Comparison of ENCODE assay signal across 16 cellular contexts in the genomic region with DNA sequence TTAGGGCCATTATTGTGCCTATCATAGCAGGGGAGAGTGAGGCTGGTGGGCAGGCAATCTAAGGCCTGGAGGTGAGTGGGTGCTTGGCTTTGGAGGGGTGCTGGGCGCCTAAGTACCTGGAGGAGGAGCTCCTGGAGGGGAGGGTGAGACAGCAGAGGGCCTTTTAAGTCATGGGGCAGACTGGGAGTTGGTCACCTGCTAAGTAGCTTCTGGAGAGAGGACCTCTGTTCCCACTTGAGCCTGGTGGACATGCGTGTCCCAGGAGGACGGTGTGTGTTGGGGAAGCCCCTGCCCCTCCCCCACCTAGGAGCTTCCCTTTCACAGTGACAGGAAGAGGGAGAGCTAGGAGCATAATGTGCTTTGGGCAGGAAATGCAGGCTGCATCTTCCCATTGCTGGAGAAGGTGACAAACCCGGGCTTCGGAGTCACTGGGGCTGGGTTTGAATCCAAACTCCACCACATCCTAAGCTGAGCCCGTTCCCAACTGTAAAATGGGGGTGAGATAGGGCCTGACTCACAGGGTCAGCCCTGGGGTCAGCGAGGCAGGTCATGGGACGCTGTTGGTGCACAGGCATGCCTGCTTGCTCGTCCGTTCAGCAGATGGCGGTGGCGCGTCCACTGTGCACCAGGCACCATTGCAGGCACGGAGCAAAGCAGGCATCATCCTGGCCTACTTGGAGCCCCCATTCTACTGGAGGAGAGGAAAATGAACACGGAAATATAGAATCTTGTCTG. TPM values are rescaled to one million over a fixed set of nuclear protein-coding genes. Genes with fewer than 3 reads are reported as not detected.
DNase-seq lines count a peak whose midpoint lies in the region; ATAC-seq, FAIRE-seq and TF ChIP-seq lines count a peak whose summit lies in the region.
"Had no signal": no experiment of that assay in that cellular context is flagged by ENCODE, and none has a peak within 500 bp of the region (broad histone marks: within the 10 kb centered on the region; RNA-seq: fewer than 3 reads in every experiment).

No MANE protein-coding gene starts in this region.

- H3K27me3 ChIP-seq in CD4-positive, alpha-beta memory T cell (ENCODE audit: insufficient read depth, low read length): no peaks in the 10 kb centered on the region
- H3K27me3 ChIP-seq in K562 (ENCODE audit: control insufficient read depth in 2 of 2, insufficient read depth in 2 of 2, low read length in 2 of 2) (no peaks in the 10 kb centered on the region), neural progenitor cell (no peaks in the 10 kb centered on the region), MG63 (no peaks in the 10 kb centered on the region)

- H3K4me3 ChIP-seq in CD4-positive, alpha-beta memory T cell (ENCODE audit: low read length in 2 of 2): no peak overlapping the region
- H3K4me3 ChIP-seq in HEK293 (ENCODE audit: low read depth, low read length): no peak overlapping the region
- no peak overlapping the region for H3K4me3 ChIP-seq in K562
- no peak overlapping the region for H3K4me3 ChIP-seq in neural progenitor cell
- no peak overlapping the region for H3K4me3 ChIP-seq in MG63
- H3K4me3 ChIP-seq: SK-N-MC had no signal

- FAIRE-seq in K562 (lab: Jason Lieb, UNC): peak; percentile 83
- FAIRE-seq: D721Med had no signal

- H3K9me3 ChIP-seq in CD4-positive, alpha-beta memory T cell (ENCODE audit: control insufficient read depth in 1 of 2, low read length in 2 of 2): no peaks in the 10 kb centered on the region
- no peaks in the 10 kb centered on the region for H3K9me3 ChIP-seq in HEK293 (ENCODE audit: control insufficient read depth, insufficient read depth, low read depth, low read length)
- H3K9me3 ChIP-seq in K562 (replicated peaks; ENCODE audit: control insufficient read depth, insufficient read depth, low read depth, low read length): no peaks in the 10 kb centered on the region
- no peaks in the 10 kb centered on the region for H3K9me3 ChIP-seq in neural progenitor cell (ENCODE audit: low read depth)
- H3K9me3 ChIP-seq in MG63: no peaks in the 10 kb centered on the region

- peaks cover 17% of the 10 kb centered on the region; the same call in 1 of the 2 replicates for H4K20me1 ChIP-seq in K562 (replicated peaks; ENCODE audit: control insufficient read depth, insufficient read depth, low read length)
- peaks cover 81% of the 10 kb centered on the region for H4K20me1 ChIP-seq in neural progenitor cell (ENCODE audit: low read depth)

- TF ChIP-seq CTCF in HEK293 (tag by site-specific recombination; IDR thresholded peaks at IDR 0.05) (no peak), K562 (IDR thresholded peaks at IDR 0.05 in 2 of 3, conservative IDR thresholded peaks at IDR 0.05 in 1 of 3; ENCODE audit: insufficient read depth in 2 of 3, low read depth in 1 of 3, low read length in 3 of 3) (peak; percentile 35 to 41 (median 41); a peak in 4 of 6 replicates), neural progenitor cell (IDR thresholded peaks at IDR 0.05) (no peak), nephron progenitor cell (IDR thresholded peaks at IDR 0.05) (no peak)

- peak overlapping the region in 5 of 7 donors; percentile 57 to 88 (median 68) for H3K27ac Mint-ChIP-seq in CD4-positive, alpha-beta memory T cell
- H3K27ac Mint-ChIP-seq in neural progenitor cell (peak overlapping the region; percentile 87), nephron progenitor cell (no peak overlapping the region)
- H3K27ac Mint-ChIP-seq in activated T-helper 17 cell treated with anti-CD3 and anti-CD28 coated beads, Interleukin-2, amount 50 U/mL, for 72 hours: no peak overlapping the region

- peak in 1 of 2 experiments; percentile 59; a peak in 2 of 4 replicates for TF ChIP-seq RAD21 in K562 (CRISPR knock-in tag; conservative IDR thresholded peaks at IDR 0.05 in 1 of 2, IDR thresholded peaks at IDR 0.05 in 1 of 2)

- no peak overlapping the region for H3K27ac ChIP-seq in CD4-positive, alpha-beta memory T cell (ENCODE audit: low read depth, low read length)
- H3K27ac ChIP-seq in HEK293 (ENCODE audit: extremely low read depth, low read depth, low read length) (no peak overlapping the region), K562 (ENCODE audit: extremely low read depth, low read depth, low read length) (peak overlapping the region; percentile 77), neural progenitor cell (no peak overlapping the region)
- H3K27ac ChIP-seq: SK-N-MC had no signal

- peak overlapping the region; percentile 19; the same call in 1 of the 2 replicates for H3K4me2 ChIP-seq in K562 (ENCODE audit: insufficient read depth, low read length)
- no peak overlapping the region for H3K4me2 ChIP-seq in neural progenitor cell

- CTCF ChIA-PET in CD4-positive, alpha-beta memory T cell (lab: Charles Lee; ENCODE audit: partially characterized antibody): interaction anchor here (1.1 kb wide), 1 partner anchor 79 kb away, joined by 3 read pairs; no protein-coding TSS in a partner anchor
- CTCF ChIA-PET in HEK293 (lab: Yijun Ruan, JAX) (no interaction called here), K562 (lab: Yijun Ruan, JAX; ENCODE audit: low intra/inter-chr PET ratio) (no interaction called here)

- TF ChIP-seq EP300 in K562 (IDR thresholded peaks at IDR 0.05; ENCODE audit: low read length): no peak; the same call in 1 of the 2 replicates

- H3K9me3 Mint-ChIP-seq in CD4-positive, alpha-beta memory T cell: peaks cover 0 to 6% (median 0%) of the 10 kb centered on the region in 8 donors
- no peaks in the 10 kb centered on the region for H3K9me3 Mint-ChIP-seq in neural progenitor cell
- no peaks in the 10 kb centered on the region for H3K9me3 Mint-ChIP-seq in activated T-helper 17 cell treated with anti-CD3 and anti-CD28 coated beads, Interleukin-2, amount 50 U/mL, for 72 hours
- H3K9me3 Mint-ChIP-seq in nephron progenitor cell: no peaks in the 10 kb centered on the region
- H3K9me3 Mint-ChIP-seq: activated T-cell treated with anti-CD3 and anti-CD28 coated beads, Interleukin-2, amount 50 U/mL, for 4 hours had no signal

- POLR2A ChIA-PET in CD4-positive, alpha-beta memory T cell (lab: Charles Lee; ENCODE audit: partially characterized antibody): interaction anchor here (0.6 to 1.1 kb wide), 3 partner anchors 13 to 152 kb away, joined by 3 read pairs; no protein-coding TSS in a partner anchor
- POLR2A ChIA-PET in HEK293 (lab: Yijun Ruan, JAX): no interaction called here
- POLR2A ChIA-PET in K562 (lab: Yijun Ruan, JAX): interaction anchor here (0.6 to 2.8 kb wide), 10 partner anchors 9 to 167 kb away, joined by 3 to 12 read pairs (median 6); no protein-coding TSS in a partner anchor

- no peak overlapping the region for H2AFZ ChIP-seq in K562 (ENCODE audit: low read depth, low read length)
- H2AFZ ChIP-seq in neural progenitor cell (replicated peaks): no peak overlapping the region

- peaks cover 37% of the 10 kb centered on the region for H3K4me1 ChIP-seq in CD4-positive, alpha-beta memory T cell (ENCODE audit: insufficient read depth, low read length)
- H3K4me1 ChIP-seq in HEK293 (ENCODE audit: control insufficient read depth, insufficient read depth, low read length) (peaks cover 3% of the 10 kb centered on the region; the same call in 1 of the 2 replicates), K562 (replicated peaks in 1 of 2; ENCODE audit: control insufficient read depth in 2 of 2, insufficient read depth in 2 of 2, low read length in 2 of 2) (peaks cover 69 to 78% of the 10 kb centered on the region in 2 experiments), neural progenitor cell (peaks cover 14% of the 10 kb centered on the region)

- no peak for DNase-seq in CD4-positive, alpha-beta memory T cell
- DNase-seq in K562 (ENCODE audit: extremely low read depth in 1 of 4, low spot score in 3 of 4) (peak; percentile 76 to 88 (median 78)), neural progenitor cell (ENCODE audit: low spot score) (no peak), nephron progenitor cell (no peak), MG63 (no peak)
- DNase-seq: activated CD4-positive, CD25-positive, alpha-beta regulatory T cell treated with anti-CD3 and anti-CD28 coated beads, Interleukin-2, amount 50 U/mL, for 72 hours; activated T-cell treated with anti-CD3 and anti-CD28 coated beads, Interleukin-2, amount 50 U/mL, for 4 hours; foreskin fibroblast; Kasumi-1; naive thymus-derived CD4-positive, alpha-beta T cell; NCI-H2081 treated with DMSO at 0.1 percent for 48 hours had no signal

- H3K27me3 Mint-ChIP-seq in CD4-positive, alpha-beta memory T cell: no peaks in the 10 kb centered on the region
- H3K27me3 Mint-ChIP-seq in neural progenitor cell (ENCODE audit: insufficient read depth, low read depth): no peaks in the 10 kb centered on the region
- no peaks in the 10 kb centered on the region for H3K27me3 Mint-ChIP-seq in activated T-helper 17 cell treated with anti-CD3 and anti-CD28 coated beads, Interleukin-2, amount 50 U/mL, for 72 hours
- H3K27me3 Mint-ChIP-seq in nephron progenitor cell (ENCODE audit: low read depth, poor library complexity): no peaks in the 10 kb centered on the region
- H3K27me3 Mint-ChIP-seq: naive thymus-derived CD4-positive, alpha-beta T cell had no signal

- no peaks in the 10 kb centered on the region for H3K36me3 ChIP-seq in CD4-positive, alpha-beta memory T cell (ENCODE audit: insufficient read depth, low read length)
- H3K36me3 ChIP-seq in HEK293 (ENCODE audit: control insufficient read depth in 2 of 2, insufficient read depth in 1 of 2, low read length in 2 of 2) (no peaks in the 10 kb centered on the region), K562 (ENCODE audit: control insufficient read depth, insufficient read depth, low read length) (peaks cover 47% of the 10 kb centered on the region), neural progenitor cell (no peaks in the 10 kb centered on the region), MG63 (no peaks in the 10 kb centered on the region)

- H3K9ac ChIP-seq in K562 (ENCODE audit: insufficient read depth in 1 of 2, low read depth in 2 of 2, low read length in 2 of 2) (peak overlapping the region; percentile 48 to 85), neural progenitor cell (no peak overlapping the region)

- in situ Hi-C loops in K562 (cut with MboI): no loop called here

- H3K36me3 Mint-ChIP-seq in CD4-positive, alpha-beta memory T cell: peaks cover 2 to 5% of the 10 kb centered on the region in 2 donors
- H3K36me3 Mint-ChIP-seq in neural progenitor cell (peaks cover 2% of the 10 kb centered on the region), nephron progenitor cell (ENCODE audit: low read depth) (peaks cover 8% of the 10 kb centered on the region)
- no peaks in the 10 kb centered on the region for H3K36me3 Mint-ChIP-seq in activated T-helper 17 cell treated with anti-CD3 and anti-CD28 coated beads, Interleukin-2, amount 50 U/mL, for 72 hours (ENCODE audit: low read depth)

- no peak overlapping the region for H3K4me3 Mint-ChIP-seq in CD4-positive, alpha-beta memory T cell
- no peak overlapping the region for H3K4me3 Mint-ChIP-seq in neural progenitor cell
- H3K4me3 Mint-ChIP-seq in activated T-helper 17 cell treated with anti-CD3 and anti-CD28 coated beads, Interleukin-2, amount 50 U/mL, for 72 hours: no peak overlapping the region
- H3K4me3 Mint-ChIP-seq in nephron progenitor cell: no peak overlapping the region
- H3K4me3 Mint-ChIP-seq: activated T-cell treated with anti-CD3 and anti-CD28 coated beads, Interleukin-2, amount 50 U/mL, for 4 hours had no signal

- peak; percentile 69 for ATAC-seq in K562
- ATAC-seq in activated T-helper 17 cell treated with anti-CD3 and anti-CD28 coated beads, Interleukin-2, amount 50 U/mL, for 72 hours (replicated peaks): no peak
- no peak for ATAC-seq in HG02759 (IDR thresholded peaks at IDR 0.05; ENCODE audit: unreplicated experiment)
- ATAC-seq: activated T-cell treated with anti-CD3 and anti-CD28 coated beads, Interleukin-2, amount 50 U/mL, for 4 hours; naive thymus-derived CD4-positive, alpha-beta T cell had no signal

- BruUV-seq in K562 (replicated peaks; lab: Mats Ljungman, UMichigan): no TSS peak

- peaks cover 6% of the 10 kb centered on the region for H3K9me1 ChIP-seq in K562 (ENCODE audit: control insufficient read depth, insufficient read depth, low read length)

- peaks cover 97% of the 10 kb centered on the region for H3K79me2 ChIP-seq in K562 (ENCODE audit: control insufficient read depth, insufficient read depth, low read length)
- peaks cover 93% of the 10 kb centered on the region for H3K79me2 ChIP-seq in neural progenitor cell (ENCODE audit: low read depth)

- H3K4me1 Mint-ChIP-seq in CD4-positive, alpha-beta memory T cell: peaks cover 29 to 67% (median 47%) of the 10 kb centered on the region in 4 donors
- H3K4me1 Mint-ChIP-seq in neural progenitor cell (peaks cover 59% of the 10 kb centered on the region), nephron progenitor cell (peaks cover 82% of the 10 kb centered on the region)
- peaks cover 25% of the 10 kb centered on the region for H3K4me1 Mint-ChIP-seq in activated T-helper 17 cell treated with anti-CD3 and anti-CD28 coated beads, Interleukin-2, amount 50 U/mL, for 72 hours

- H3F3A ChIP-seq in neural progenitor cell (ENCODE audit: low read depth): no peaks in the 10 kb centered on the region

- WGBS in K562 (ENCODE audit: insufficient coverage, low coverage, missing lambda C conversion rate): 24% methylated on average over 15 of the region's 15 CpGs

- intact Hi-C loops in CD4-positive, alpha-beta memory T cell (cut with micrococcal nuclease): no loop called here
- intact Hi-C loops in K562 (cut with micrococcal nuclease): loop anchor here (1.0 to 5.0 kb wide), 2 partner anchors 13 to 35 kb away; no protein-coding TSS in a partner anchor

- no peak for TF ChIP-seq POLR2A in K562 (conservative IDR thresholded peaks at IDR 0.05)

RNA-seq across cellular contexts. Expression of a gene that starts 37.9 kb away (rescaled TPM):
- total RNA-seq in CD4-positive, alpha-beta memory T cell: 10 to 100 TPM; 33.2 to 36.4 TPM
- polyA plus RNA-seq in CD4-positive, alpha-beta memory T cell: under 1 TPM in 1 of 2 donors, not detected in 1; 0.84 TPM
- total RNA-seq in K562 (2011; cell fraction: chromatin; rRNA removed; ENCODE audit: low replicate concordance): 107 and 183 TPM in 2 replicates
- 75.7 and 79.0 TPM in 2 replicates for total RNA-seq in K562 (2011; cell fraction: nucleolus; rRNA removed)
- total RNA-seq in K562 (2011; cell fraction: nucleoplasm; rRNA removed): 101 and 152 TPM in 2 replicates
- total RNA-seq in K562 (2014; rRNA removed) (16.1 and 19.1 TPM in 2 replicates), K562 (2014; rRNA removed; fragmentation: Illumina TruSeq; extraction: Trizol) (10.3 and 10.8 TPM in 2 replicates), K562 (2015; rRNA removed; fragmentation: Illumina TruSeq; extraction: Trizol) (9.7 and 11.5 TPM in 2 replicates), K562 (2021) (66.4 and 82.5 TPM in 2 replicates), neural progenitor cell (ENCODE audit: low replicate concordance) (6.6 and 12.5 TPM in 2 replicates)
- polyA plus RNA-seq in K562 (2011; rRNA removed) (8.1 and 19.2 TPM in 2 replicates), K562 (2014; fragmentation: Illumina TruSeq; extraction: Trizol) (39.4 and 41.6 TPM in 2 replicates), K562 (2014; fragmentation: Nextera tagmentation; extraction: Ambion mirVana) (1 to 10 TPM in 1 of 2 experiments, under 1 TPM in 1; 0.94 to 1.9 TPM), K562 (2014; rRNA removed) (15.6 and 21.0 TPM in 2 replicates)
- 17.6 and 21.0 TPM in 2 replicates for polyA plus RNA-seq in K562 (2011; cell fraction: cytosol; rRNA removed)
- 46.1 and 50.8 TPM in 2 replicates for polyA plus RNA-seq in K562 (2011; cell fraction: nucleus; rRNA removed)
- 51.9 and 88.9 TPM in 2 replicates for polyA plus RNA-seq in K562 (2012)
- polyA minus RNA-seq in K562 (2011; rRNA and poly(A)+ RNA removed): 20.3 and 24.1 TPM in 2 replicates
- polyA minus RNA-seq in K562 (2011; cell fraction: cytosol; rRNA and poly(A)+ RNA removed): 45.6 and 90.6 TPM in 2 replicates
- polyA minus RNA-seq in K562 (2011; cell fraction: nucleus; rRNA and poly(A)+ RNA removed): 26.0 and 43.0 TPM in 2 replicates
- 10 to 100 TPM; 28.5 to 57.5 TPM for total RNA-seq in activated T-helper 17 cell treated with anti-CD3 and anti-CD28 coated beads, Interleukin-2, amount 50 U/mL, for 72 hours
- total RNA-seq in MG63 (2014; rRNA removed; shearing (Covaris generic); ENCODE audit: low replicate concordance): 1.4 and 1.8 TPM in 2 replicates

Comparison
In these comparisons a context has a peak if more than half of its experiments do, and no peak if none do; other contexts are left out.
1. DNase-seq: peak in K562 (4 of 4); none in CD4-positive, alpha-beta memory T cell (0 of 5), neural progenitor cell (single experiment), nephron progenitor cell (single experiment) and MG63 (single experiment).
2. H3K27ac Mint-ChIP-seq: peak in CD4-positive, alpha-beta memory T cell (5 of 7) and neural progenitor cell (single experiment); none in activated T-helper 17 cell treated with anti-CD3 and anti-CD28 coated beads, Interleukin-2, amount 50 U/mL, for 72 hours (single experiment) and nephron progenitor cell (single experiment).
3. CTCF ChIP-seq: peak in K562 (3 of 3); none in HEK293 (single experiment), neural progenitor cell (single experiment) and nephron progenitor cell (single experiment).